ENCODE assay signal across 20 cellular contexts in the genomic region with DNA sequence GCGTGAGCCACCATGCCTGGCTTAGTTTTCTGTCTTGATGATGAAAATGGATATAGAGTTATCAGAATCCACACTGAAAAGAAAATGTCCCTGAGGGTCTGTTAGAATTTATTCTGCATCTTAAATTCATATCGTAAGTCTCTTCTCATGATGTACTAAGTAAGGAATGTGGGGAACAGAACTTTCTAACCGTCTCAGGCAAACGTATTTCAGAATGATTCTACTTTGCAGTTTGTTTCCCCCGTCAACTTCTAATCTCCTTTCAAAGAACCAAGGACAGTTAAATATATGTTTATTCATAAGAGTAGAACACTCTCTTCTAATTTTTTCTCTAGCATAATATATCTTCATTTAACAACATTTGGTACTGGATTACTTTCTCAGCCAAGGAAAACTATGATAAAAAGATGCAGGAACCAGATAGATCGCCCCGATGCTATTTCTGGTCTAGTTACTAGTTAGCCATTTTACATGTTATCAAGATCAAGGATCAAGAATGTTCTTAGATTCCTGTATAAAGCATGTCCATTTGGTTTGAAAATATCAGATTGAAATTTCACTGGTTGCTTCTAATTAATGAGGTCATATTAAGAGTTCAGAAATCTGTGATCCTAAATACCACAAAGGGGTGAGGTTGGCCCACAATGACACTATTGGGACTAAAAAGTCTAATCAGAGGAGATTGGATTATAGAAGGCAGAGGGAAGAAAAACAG. TPM values are rescaled to one million over a fixed set of nuclear protein-coding genes. Genes with fewer than 3 reads are reported as not detected.
DNase-seq lines count a peak whose midpoint lies in the region; ATAC-seq, FAIRE-seq and TF ChIP-seq lines count a peak whose summit lies in the region.
"Had no signal": no experiment of that assay in that cellular context is flagged by ENCODE, and none has a peak within 500 bp of the region (broad histone marks: within the 10 kb centered on the region; RNA-seq: fewer than 3 reads in every experiment).

No MANE protein-coding gene starts in this region.

- no peak for TF ChIP-seq CTCF in nephron (IDR thresholded peaks at IDR 0.05; ENCODE audit: unreplicated experiment in 3 of 3)

- no peaks in the 10 kb centered on the region for H3K9me3 ChIP-seq in T-helper 17 cell (ENCODE audit: control insufficient read depth, low read length, poor library complexity, severe bottlenecking)

- ATAC-seq in T-helper 17 cell (no peak), GM21381 (IDR thresholded peaks at IDR 0.05; ENCODE audit: unreplicated experiment) (no peak)
- ATAC-seq: CD8-positive, alpha-beta T cell; GM12878 had no signal

- H3K4me3 Mint-ChIP-seq in T-helper 17 cell (no peak overlapping the region), nephron (no peak overlapping the region)
- H3K4me3 Mint-ChIP-seq: B cell; CD8-positive, alpha-beta T cell had no signal

- no peak for DNase-seq in T-helper 17 cell
- peak; percentile 33 for DNase-seq in fibroblast of peridontal ligament (ENCODE audit: extremely low read depth)
- no peak for DNase-seq in GM19239 (ENCODE audit: insufficient read length, low spot score)
- DNase-seq in inferior parietal cortex (ENCODE audit: extremely low spot score), result no peak
- no peak for DNase-seq in HuH-7.5 (ENCODE audit: low spot score)
- DNase-seq: CD8-positive, alpha-beta T cell; DND-41; GDM1; H7; NCI-H1048; NCI-H146; NCI-H2081; NCI-H748 treated with DMSO at 0.1 percent for 48 hours; OCI-M1; SIG-M5 had no signal

- H3K9me3 Mint-ChIP-seq in nephron, result no peaks in the 10 kb centered on the region
- H3K9me3 Mint-ChIP-seq: CD8-positive, alpha-beta T cell had no signal

- H3K27ac Mint-ChIP-seq in T-helper 17 cell (peak overlapping the region; percentile 72), nephron (peak overlapping the region in 2 of 3 experiments; percentile 23 to 40)
- H3K27ac Mint-ChIP-seq: B cell; CD8-positive, alpha-beta T cell had no signal

- no peak for FAIRE-seq in GM19239 (lab: Jason Lieb, UNC)
- FAIRE-seq: GM12878, GM18507 had no signal

- peaks cover 8% of the 10 kb centered on the region for H3K4me1 Mint-ChIP-seq in T-helper 17 cell
- H3K4me1 Mint-ChIP-seq in nephron, result peaks cover 11% of the 10 kb centered on the region
- H3K4me1 Mint-ChIP-seq: B cell had no signal

- H3K36me3 Mint-ChIP-seq in T-helper 17 cell (ENCODE audit: low read depth) (peaks cover 3% of the 10 kb centered on the region), nephron (ENCODE audit: low read depth) (peaks cover 47% of the 10 kb centered on the region)

- no peaks in the 10 kb centered on the region for H3K27me3 Mint-ChIP-seq in T-helper 17 cell
- H3K27me3 Mint-ChIP-seq in nephron (ENCODE audit: low read depth), result no peaks in the 10 kb centered on the region
- H3K27me3 Mint-ChIP-seq: B cell had no signal

RNA-seq across cellular contexts. Expression of a gene that starts 49.5 kb away (rescaled TPM):
- 10 to 100 TPM; 49.1 to 51.3 TPM for total RNA-seq in T-helper 17 cell
